ENCODE assay signal across 1 cellular context in the genomic region with DNA sequence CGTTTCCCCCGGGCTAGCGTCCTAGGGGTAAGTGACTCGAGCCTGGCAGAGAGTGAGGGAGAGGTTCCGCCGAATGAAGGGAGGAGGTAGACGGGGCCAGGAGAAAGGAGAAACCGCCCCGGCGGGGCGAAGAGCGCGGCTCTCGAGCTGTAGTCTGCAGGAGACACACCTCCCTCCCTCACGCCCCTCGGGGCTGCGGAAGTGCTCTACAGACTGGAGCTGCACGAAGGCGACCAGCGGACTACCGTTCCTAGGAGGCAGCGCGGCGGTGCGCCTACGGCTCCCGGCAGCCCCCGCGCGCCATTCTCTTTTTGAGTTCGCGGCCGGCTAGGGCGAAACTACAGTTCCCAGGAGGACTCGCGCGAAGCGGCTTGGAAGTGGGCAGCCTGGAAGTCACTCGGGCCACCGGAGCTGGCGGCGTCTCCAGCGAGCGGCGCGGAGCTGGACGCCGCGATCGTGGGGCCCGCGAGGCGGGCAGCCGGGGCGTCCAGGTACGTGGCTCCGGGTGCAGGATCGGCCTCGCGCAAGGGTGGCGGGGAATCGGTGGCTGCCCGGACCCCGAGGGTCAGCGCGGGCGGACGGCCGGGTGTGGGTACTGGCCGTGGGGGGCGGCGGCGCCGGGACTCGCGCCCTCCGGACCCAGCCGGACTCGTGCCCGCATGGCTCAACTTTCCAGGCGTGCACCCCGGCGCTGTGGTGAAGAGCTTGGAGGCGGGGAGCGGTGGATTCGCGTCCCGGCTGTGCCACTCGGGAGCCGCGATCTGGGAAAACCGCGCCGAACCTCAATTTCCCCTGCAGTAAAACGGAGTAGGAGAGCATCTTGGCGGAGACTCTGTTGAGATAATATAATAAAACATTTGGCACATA.
TF ChIP-seq lines count a peak whose summit lies in the region.

A gene with protein sequence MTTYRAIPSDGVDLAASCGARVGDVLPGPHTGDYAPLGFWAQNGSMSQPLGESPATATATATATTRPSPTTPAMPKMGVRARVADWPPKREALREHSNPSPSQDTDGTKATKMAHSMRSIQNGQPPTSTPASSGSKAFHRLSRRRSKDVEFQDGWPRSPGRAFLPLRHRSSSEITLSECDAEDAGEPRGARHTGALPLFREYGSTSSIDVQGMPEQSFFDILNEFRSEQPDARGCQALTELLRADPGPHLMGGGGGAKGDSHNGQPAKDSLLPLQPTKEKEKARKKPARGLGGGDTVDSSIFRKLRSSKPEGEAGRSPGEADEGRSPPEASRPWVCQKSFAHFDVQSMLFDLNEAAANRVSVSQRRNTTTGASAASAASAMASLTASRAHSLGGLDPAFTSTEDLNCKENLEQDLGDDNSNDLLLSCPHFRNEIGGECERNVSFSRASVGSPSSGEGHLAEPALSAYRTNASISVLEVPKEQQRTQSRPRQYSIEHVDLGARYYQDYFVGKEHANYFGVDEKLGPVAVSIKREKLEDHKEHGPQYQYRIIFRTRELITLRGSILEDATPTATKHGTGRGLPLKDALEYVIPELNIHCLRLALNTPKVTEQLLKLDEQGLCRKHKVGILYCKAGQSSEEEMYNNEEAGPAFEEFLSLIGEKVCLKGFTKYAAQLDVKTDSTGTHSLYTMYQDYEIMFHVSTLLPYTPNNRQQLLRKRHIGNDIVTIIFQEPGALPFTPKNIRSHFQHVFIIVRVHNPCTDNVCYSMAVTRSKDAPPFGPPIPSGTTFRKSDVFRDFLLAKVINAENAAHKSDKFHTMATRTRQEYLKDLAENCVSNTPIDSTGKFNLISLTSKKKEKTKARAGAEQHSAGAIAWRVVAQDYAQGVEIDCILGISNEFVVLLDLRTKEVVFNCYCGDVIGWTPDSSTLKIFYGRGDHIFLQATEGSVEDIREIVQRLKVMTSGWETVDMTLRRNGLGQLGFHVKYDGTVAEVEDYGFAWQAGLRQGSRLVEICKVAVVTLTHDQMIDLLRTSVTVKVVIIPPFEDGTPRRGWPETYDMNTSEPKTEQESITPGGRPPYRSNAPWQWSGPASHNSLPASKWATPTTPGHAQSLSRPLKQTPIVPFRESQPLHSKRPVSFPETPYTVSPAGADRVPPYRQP (N-terminal part only) (plus strand): TSS at position 341 of the 867 bp plus-strand sequence. CDS start 174,358 bp downstream, outside the sequence.

TF ChIP-seq in HepG2, 621 proteins besides CTCF, POLR2A, EP300 and RAD21 (continued from another document and continues in another):
- TF ChIP-seq HCFC1 (IDR thresholded peaks at IDR 0.05; ENCODE audit: low read depth, low read length) (peak; percentile 95), RELA (CRISPR knock-in tag; IDR thresholded peaks at IDR 0.05) (0 out of 2 replicates have a peak, but pooled peaks have one; percentile 13), ZNF225 (CRISPR knock-in tag; IDR thresholded peaks at IDR 0.05) (0 out of 2 replicates have a peak, but pooled peaks have one; percentile 62), ZMYM4 (CRISPR knock-in tag; IDR thresholded peaks at IDR 0.05) (peak; percentile 47), ZEB1 (IDR thresholded peaks at IDR 0.05; ENCODE audit: insufficient replicate concordance, low read depth) (no peak), DR1 (CRISPR knock-in tag; IDR thresholded peaks at IDR 0.05) (peak; percentile 61; the same call in 1 of the 2 replicates), MIER3 (CRISPR knock-in tag; IDR thresholded peaks at IDR 0.05; ENCODE audit: borderline replicate concordance) (peak; percentile 50; the same call in 1 of the 2 replicates), MXI1 (IDR thresholded peaks at IDR 0.05; ENCODE audit: borderline replicate concordance, low read depth, low read length) (peak; percentile 76; the same call in 1 of the 3 replicates), NONO (IDR thresholded peaks at IDR 0.05) (no peak), NONO (CRISPR knock-in tag; conservative IDR thresholded peaks at IDR 0.05) (peak; percentile 74), MXD4 (CRISPR knock-in tag; IDR thresholded peaks at IDR 0.05) (0 out of 2 replicates have a peak, but pooled peaks have one; percentile 38), ELF1 (CRISPR knock-in tag; IDR thresholded peaks at IDR 0.05) (peak; percentile 97), ELF3 (CRISPR knock-in tag; IDR thresholded peaks at IDR 0.05) (peak; percentile 51; the same call in 1 of the 2 replicates), ZNF292 (CRISPR knock-in tag; IDR thresholded peaks at IDR 0.05; ENCODE audit: borderline replicate concordance, low read depth) (0 out of 2 replicates have a peak, but pooled peaks have one; percentile 34), REL (CRISPR knock-in tag; conservative IDR thresholded peaks at IDR 0.05) (peak; percentile 70; the same call in 1 of the 2 replicates), HMG20B (CRISPR knock-in tag; conservative IDR thresholded peaks at IDR 0.05) (no peak), RFXAP (CRISPR knock-in tag; IDR thresholded peaks at IDR 0.05; ENCODE audit: borderline replicate concordance) (peak; percentile 19), PCBP1 (IDR thresholded peaks at IDR 0.05; ENCODE audit: borderline replicate concordance, low read depth, low read length) (0 out of 2 replicates have a peak, but pooled peaks have one; percentile 49), GLI4 (CRISPR knock-in tag; IDR thresholded peaks at IDR 0.05; ENCODE audit: borderline replicate concordance) (peak; percentile 14; the same call in 1 of the 2 replicates), TBX3 (IDR thresholded peaks at IDR 0.05; ENCODE audit: borderline replicate concordance) (no peak; the same call in 1 of the 2 replicates), ZC3H4 (CRISPR knock-in tag; IDR thresholded peaks at IDR 0.05; ENCODE audit: borderline replicate concordance) (no peak; the same call in 1 of the 2 replicates), ZNF430 (CRISPR knock-in tag; IDR thresholded peaks at IDR 0.05) (0 out of 2 replicates have a peak, but pooled peaks have one; percentile 1), EHMT2 (IDR thresholded peaks at IDR 0.05; ENCODE audit: borderline replicate concordance, low read depth, low read length) (no peak), FOXP1 (IDR thresholded peaks at IDR 0.05) (no peak), FOXP1 (CRISPR knock-in tag; IDR thresholded peaks at IDR 0.05) (0 out of 2 replicates have a peak, but pooled peaks have one; percentile 5), HDAC1 (CRISPR knock-in tag; IDR thresholded peaks at IDR 0.05) (peak; percentile 43), FOXC1 (CRISPR knock-in tag; IDR thresholded peaks at IDR 0.05; ENCODE audit: borderline replicate concordance) (peak; percentile 79), ZNF7 (CRISPR knock-in tag; IDR thresholded peaks at IDR 0.05) (no peak)
- TF ChIP-seq, protein P1, sequence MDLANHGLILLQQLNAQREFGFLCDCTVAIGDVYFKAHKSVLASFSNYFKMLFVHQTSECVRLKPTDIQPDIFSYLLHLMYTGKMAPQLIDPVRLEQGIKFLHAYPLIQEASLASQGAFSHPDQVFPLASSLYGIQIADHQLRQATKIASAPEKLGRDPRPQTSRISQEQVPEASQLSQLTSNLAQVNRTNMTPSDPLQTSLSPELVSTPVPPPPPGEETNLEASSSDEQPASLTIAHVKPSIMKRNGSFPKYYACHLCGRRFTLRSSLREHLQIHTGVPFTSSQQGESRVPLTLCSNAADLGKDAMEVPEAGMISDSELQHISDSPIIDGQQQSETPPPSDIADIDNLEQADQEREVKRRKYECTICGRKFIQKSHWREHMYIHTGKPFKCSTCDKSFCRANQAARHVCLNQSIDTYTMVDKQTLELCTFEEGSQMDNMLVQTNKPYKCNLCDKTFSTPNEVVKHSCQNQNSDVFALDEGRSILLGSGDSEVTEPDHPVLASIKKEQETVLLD (CRISPR knock-in tag; IDR thresholded peaks at IDR 0.05; ENCODE audit: low read depth): peak; percentile 69; the same call in 1 of the 2 replicates
- TF ChIP-seq, protein P2, sequence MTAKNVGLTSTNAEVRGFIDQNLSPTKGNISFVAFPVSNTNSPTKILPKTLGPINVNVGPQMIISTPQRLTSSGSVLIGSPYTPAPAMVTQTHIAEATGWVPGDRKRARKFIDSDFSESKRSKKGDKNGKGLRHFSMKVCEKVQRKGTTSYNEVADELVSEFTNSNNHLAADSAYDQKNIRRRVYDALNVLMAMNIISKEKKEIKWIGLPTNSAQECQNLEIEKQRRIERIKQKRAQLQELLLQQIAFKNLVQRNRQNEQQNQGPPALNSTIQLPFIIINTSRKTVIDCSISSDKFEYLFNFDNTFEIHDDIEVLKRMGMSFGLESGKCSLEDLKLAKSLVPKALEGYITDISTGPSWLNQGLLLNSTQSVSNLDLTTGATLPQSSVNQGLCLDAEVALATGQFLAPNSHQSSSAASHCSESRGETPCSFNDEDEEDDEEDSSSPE (CRISPR knock-in tag; IDR thresholded peaks at IDR 0.05): peak; percentile 72; the same call in 1 of the 2 replicates
- TF ChIP-seq, protein P3, sequence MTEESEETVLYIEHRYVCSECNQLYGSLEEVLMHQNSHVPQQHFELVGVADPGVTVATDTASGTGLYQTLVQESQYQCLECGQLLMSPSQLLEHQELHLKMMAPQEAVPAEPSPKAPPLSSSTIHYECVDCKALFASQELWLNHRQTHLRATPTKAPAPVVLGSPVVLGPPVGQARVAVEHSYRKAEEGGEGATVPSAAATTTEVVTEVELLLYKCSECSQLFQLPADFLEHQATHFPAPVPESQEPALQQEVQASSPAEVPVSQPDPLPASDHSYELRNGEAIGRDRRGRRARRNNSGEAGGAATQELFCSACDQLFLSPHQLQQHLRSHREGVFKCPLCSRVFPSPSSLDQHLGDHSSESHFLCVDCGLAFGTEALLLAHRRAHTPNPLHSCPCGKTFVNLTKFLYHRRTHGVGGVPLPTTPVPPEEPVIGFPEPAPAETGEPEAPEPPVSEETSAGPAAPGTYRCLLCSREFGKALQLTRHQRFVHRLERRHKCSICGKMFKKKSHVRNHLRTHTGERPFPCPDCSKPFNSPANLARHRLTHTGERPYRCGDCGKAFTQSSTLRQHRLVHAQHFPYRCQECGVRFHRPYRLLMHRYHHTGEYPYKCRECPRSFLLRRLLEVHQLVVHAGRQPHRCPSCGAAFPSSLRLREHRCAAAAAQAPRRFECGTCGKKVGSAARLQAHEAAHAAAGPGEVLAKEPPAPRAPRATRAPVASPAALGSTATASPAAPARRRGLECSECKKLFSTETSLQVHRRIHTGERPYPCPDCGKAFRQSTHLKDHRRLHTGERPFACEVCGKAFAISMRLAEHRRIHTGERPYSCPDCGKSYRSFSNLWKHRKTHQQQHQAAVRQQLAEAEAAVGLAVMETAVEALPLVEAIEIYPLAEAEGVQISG (CRISPR knock-in tag; IDR thresholded peaks at IDR 0.05): peak; percentile 94
- TF ChIP-seq, protein P4, sequence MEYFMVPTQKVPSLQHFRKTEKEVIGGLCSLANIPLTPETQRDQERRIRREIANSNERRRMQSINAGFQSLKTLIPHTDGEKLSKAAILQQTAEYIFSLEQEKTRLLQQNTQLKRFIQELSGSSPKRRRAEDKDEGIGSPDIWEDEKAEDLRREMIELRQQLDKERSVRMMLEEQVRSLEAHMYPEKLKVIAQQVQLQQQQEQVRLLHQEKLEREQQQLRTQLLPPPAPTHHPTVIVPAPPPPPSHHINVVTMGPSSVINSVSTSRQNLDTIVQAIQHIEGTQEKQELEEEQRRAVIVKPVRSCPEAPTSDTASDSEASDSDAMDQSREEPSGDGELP (IDR thresholded peaks at IDR 0.05; ENCODE audit: borderline replicate concordance, low read depth): 0 out of 2 replicates have a peak, but pooled peaks have one; percentile 16
- TF ChIP-seq, protein P5, sequence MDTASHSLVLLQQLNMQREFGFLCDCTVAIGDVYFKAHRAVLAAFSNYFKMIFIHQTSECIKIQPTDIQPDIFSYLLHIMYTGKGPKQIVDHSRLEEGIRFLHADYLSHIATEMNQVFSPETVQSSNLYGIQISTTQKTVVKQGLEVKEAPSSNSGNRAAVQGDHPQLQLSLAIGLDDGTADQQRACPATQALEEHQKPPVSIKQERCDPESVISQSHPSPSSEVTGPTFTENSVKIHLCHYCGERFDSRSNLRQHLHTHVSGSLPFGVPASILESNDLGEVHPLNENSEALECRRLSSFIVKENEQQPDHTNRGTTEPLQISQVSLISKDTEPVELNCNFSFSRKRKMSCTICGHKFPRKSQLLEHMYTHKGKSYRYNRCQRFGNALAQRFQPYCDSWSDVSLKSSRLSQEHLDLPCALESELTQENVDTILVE (CRISPR knock-in tag; IDR thresholded peaks at IDR 0.05): peak; percentile 54; the same call in 1 of the 2 replicates
- TF ChIP-seq, protein P6, sequence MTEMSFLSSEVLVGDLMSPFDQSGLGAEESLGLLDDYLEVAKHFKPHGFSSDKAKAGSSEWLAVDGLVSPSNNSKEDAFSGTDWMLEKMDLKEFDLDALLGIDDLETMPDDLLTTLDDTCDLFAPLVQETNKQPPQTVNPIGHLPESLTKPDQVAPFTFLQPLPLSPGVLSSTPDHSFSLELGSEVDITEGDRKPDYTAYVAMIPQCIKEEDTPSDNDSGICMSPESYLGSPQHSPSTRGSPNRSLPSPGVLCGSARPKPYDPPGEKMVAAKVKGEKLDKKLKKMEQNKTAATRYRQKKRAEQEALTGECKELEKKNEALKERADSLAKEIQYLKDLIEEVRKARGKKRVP (CRISPR knock-in tag; IDR thresholded peaks at IDR 0.05): peak in 1 of 2 experiments; percentile 63; a peak in 1 of 4 replicates
- TF ChIP-seq, protein P7, sequence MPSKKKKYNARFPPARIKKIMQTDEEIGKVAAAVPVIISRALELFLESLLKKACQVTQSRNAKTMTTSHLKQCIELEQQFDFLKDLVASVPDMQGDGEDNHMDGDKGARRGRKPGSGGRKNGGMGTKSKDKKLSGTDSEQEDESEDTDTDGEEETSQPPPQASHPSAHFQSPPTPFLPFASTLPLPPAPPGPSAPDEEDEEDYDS (CRISPR knock-in tag; IDR thresholded peaks at IDR 0.05): peak; percentile 93
- TF ChIP-seq, protein P8, sequence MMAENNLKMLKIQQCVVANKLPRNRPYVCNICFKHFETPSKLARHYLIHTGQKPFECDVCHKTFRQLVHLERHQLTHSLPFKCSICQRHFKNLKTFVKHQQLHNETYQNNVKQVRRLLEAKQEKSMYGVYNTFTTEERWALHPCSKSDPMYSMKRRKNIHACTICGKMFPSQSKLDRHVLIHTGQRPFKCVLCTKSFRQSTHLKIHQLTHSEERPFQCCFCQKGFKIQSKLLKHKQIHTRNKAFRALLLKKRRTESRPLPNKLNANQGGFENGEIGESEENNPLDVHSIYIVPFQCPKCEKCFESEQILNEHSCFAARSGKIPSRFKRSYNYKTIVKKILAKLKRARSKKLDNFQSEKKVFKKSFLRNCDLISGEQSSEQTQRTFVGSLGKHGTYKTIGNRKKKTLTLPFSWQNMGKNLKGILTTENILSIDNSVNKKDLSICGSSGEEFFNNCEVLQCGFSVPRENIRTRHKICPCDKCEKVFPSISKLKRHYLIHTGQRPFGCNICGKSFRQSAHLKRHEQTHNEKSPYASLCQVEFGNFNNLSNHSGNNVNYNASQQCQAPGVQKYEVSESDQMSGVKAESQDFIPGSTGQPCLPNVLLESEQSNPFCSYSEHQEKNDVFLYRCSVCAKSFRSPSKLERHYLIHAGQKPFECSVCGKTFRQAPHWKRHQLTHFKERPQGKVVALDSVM (CRISPR knock-in tag; IDR thresholded peaks at IDR 0.05): 0 out of 2 replicates have a peak, but pooled peaks have one; percentile 42
